In the genomic region with DNA sequence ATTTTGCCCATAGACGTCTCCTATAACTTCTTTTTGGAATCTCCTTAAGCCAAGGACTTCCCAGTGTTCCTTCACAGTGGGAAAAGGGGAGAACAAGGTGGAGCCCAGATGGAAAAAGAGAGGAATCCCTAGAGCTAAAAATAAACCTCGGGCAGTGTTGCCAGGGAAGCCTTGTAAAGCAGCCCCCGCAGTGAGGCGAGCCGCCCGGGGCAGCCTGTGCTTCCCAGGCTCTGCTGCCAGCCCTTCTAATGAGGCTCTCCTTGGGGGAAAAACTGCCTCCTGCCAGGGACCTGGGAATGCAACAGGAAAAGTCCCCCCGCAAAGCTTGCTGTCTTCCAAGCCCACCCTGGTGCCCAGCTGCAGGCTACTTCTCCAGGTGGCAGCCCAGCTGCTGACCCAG, we compare ENCODE assay signal across 19 cellular contexts.
DNase-seq lines count a peak whose midpoint lies in the region.
"Had no signal": no experiment of that assay in that cellular context is flagged by ENCODE, and none has a peak within 500 bp of the region (broad histone marks: within the 10 kb centered on the region; RNA-seq: fewer than 3 reads in every experiment).

No MANE protein-coding gene starts in this region.

- 48 to 63% methylated on average over 7 of the region's 7 CpGs for WGBS in esophagus, 2 donors
- WGBS in neuronal stem cell (ENCODE audit: extremely low coverage in 2 of 2, insufficient read length in 2 of 2, insufficient replicate concordance in 1 of 2), 2 donors: no CpG with 5 or more reads among the region's 7 CpGs

- no peak overlapping the region for H3K4me2 ChIP-seq in neuronal stem cell (ENCODE audit: insufficient read depth, low read length, poor library complexity, severe bottlenecking)

- peak overlapping the region; percentile 77 to 98 for H3K27ac ChIP-seq in esophagus (ENCODE audit: low read depth in 2 of 2, low read length in 1 of 2)
- no peak overlapping the region for H3K27ac ChIP-seq in neuronal stem cell (replicated peaks; ENCODE audit: low read length)
- H3K27ac ChIP-seq: 22Rv1, HL-60 had no signal

- no peaks in the 10 kb centered on the region for H3K27me3 ChIP-seq in esophagus (ENCODE audit: control insufficient read depth in 1 of 2, insufficient read depth in 2 of 2, low read length in 2 of 2)
- H3K27me3 ChIP-seq in neuronal stem cell (ENCODE audit: control insufficient read depth in 3 of 3, insufficient read depth in 3 of 3, low read depth in 1 of 3, low read length in 3 of 3): no peaks in the 10 kb centered on the region

- H3K9me3 ChIP-seq in esophagus (ENCODE audit: control insufficient read depth in 2 of 2, insufficient read depth in 1 of 2, low read depth in 1 of 2, low read length in 1 of 2): no peaks in the 10 kb centered on the region
- peaks cover 0 to 3% of the 10 kb centered on the region in 2 donors for H3K9me3 ChIP-seq in neuronal stem cell (replicated peaks in 1 of 2; ENCODE audit: control insufficient read depth in 2 of 2, insufficient read depth in 1 of 2, low read depth in 1 of 2, low read length in 2 of 2)
- H3K9me3 ChIP-seq: HAP-1 had no signal

- H3K23ac ChIP-seq in neuronal stem cell (ENCODE audit: low read depth, low read length, poor library complexity): no peak overlapping the region

- no peak overlapping the region for H3K18ac ChIP-seq in neuronal stem cell (ENCODE audit: low read length)

- no peak overlapping the region for H3K4ac ChIP-seq in neuronal stem cell (ENCODE audit: low read length)

- no peak overlapping the region for H2BK120ac ChIP-seq in neuronal stem cell (ENCODE audit: low read depth, low read length)

- no peak overlapping the region for H3K14ac ChIP-seq in neuronal stem cell (ENCODE audit: low read length)

- H3K4me3 ChIP-seq in esophagus (ENCODE audit: low read depth in 1 of 2, low read length in 2 of 2): no peak overlapping the region
- H3K4me3 ChIP-seq in neuronal stem cell (ENCODE audit: low read length in 2 of 2): no peak overlapping the region
- H3K4me3 ChIP-seq: HAP-1 had no signal

- H4K91ac ChIP-seq in neuronal stem cell (ENCODE audit: low read depth, low read length, poor library complexity): no peak overlapping the region

- DNase-seq in DMS 273 (lab: John Stamatoyannopoulos, UW; ENCODE audit: unreplicated experiment) (peak; percentile 65), DMS 273 treated with DMSO at 0.1 percent for 48 hours (lab: John Stamatoyannopoulos, UW) (no peak), NCI-H69 (lab: John Stamatoyannopoulos, UW) (peak; percentile 34), neuronal stem cell (ENCODE audit: low spot score) (no peak), ureter (ENCODE audit: low spot score) (no peak), KG1 (lab: John Stamatoyannopoulos, UW) (no peak), D341Med (ENCODE audit: low spot score) (no peak)
- DNase-seq: CD8-positive, alpha-beta memory T cell; DMS153; EL; MV-4-11; NCI-H1417 treated with DMSO at 0.1 percent for 48 hours; NCI-H2029 treated with DMSO at 0.1 percent for 48 hours; NCI-H524; RPMI8226 had no signal

- H3K9ac ChIP-seq in neuronal stem cell (ENCODE audit: low read depth, low read length, poor library complexity): peak overlapping the region; percentile 46

- H2BK12ac ChIP-seq in neuronal stem cell (ENCODE audit: low read length): no peak overlapping the region

- H3K36me3 ChIP-seq in esophagus (ENCODE audit: control insufficient read depth in 2 of 2, insufficient read depth in 2 of 2, low read length in 1 of 2) (no peaks in the 10 kb centered on the region), neuronal stem cell (replicated peaks in 1 of 2; ENCODE audit: control insufficient read depth in 2 of 2, insufficient read depth in 2 of 2, low read length in 2 of 2) (peaks cover 0 to 4% of the 10 kb centered on the region in 2 donors)
- H3K36me3 ChIP-seq: HAP-1 had no signal

- no peak overlapping the region for H4K8ac ChIP-seq in neuronal stem cell (ENCODE audit: low read depth, low read length)

- peak overlapping the region; percentile 64 for H2AK5ac ChIP-seq in neuronal stem cell (ENCODE audit: low read depth, low read length)

- H3K79me1 ChIP-seq in neuronal stem cell (ENCODE audit: low read depth, low read length): no peaks in the 10 kb centered on the region

- peaks cover 9 to 49% of the 10 kb centered on the region in 2 donors for H3K4me1 ChIP-seq in esophagus (ENCODE audit: control insufficient read depth in 2 of 2, insufficient read depth in 2 of 2, low read length in 1 of 2)
- H3K4me1 ChIP-seq in neuronal stem cell (ENCODE audit: control insufficient read depth in 2 of 2, insufficient read depth in 1 of 2, low read depth in 1 of 2, low read length in 2 of 2): peaks cover 0 to 4% of the 10 kb centered on the region in 2 donors
- H3K4me1 ChIP-seq: HAP-1 had no signal

- peak overlapping the region; percentile 64 for H2BK15ac ChIP-seq in neuronal stem cell (ENCODE audit: low read length)

- no peak overlapping the region for H2AFZ ChIP-seq in neuronal stem cell (ENCODE audit: low read length)

- no peak overlapping the region for H2BK5ac ChIP-seq in neuronal stem cell (ENCODE audit: low read length)

Comparison
In these comparisons a context has a peak if more than half of its experiments do, and no peak if none do; other contexts are left out.
1. DNase-seq: peak in DMS 273 (single experiment) and NCI-H69 (single experiment); none in DMS 273 treated with DMSO at 0.1 percent for 48 hours (single experiment), neuronal stem cell (single experiment), ureter (single experiment), KG1 (single experiment) and D341Med (single experiment).